ENCODE assay signal across 14 cellular contexts in genomic region chr13:74036373-74036772, GRCh38.
DNase-seq lines count a peak whose midpoint lies in the region; ATAC-seq and TF ChIP-seq lines count a peak whose summit lies in the region.
"Had no signal": no experiment of that assay in that cellular context is flagged by ENCODE, and none has a peak within 500 bp of the region (broad histone marks: within the 10 kb centered on the region; RNA-seq: fewer than 3 reads in every experiment).

No MANE protein-coding gene starts in this region.

- peaks cover 4% of the 10 kb centered on the region; the same call in 1 of the 2 replicates for H3K4me1 ChIP-seq in H9 (ENCODE audit: insufficient read depth, low read length)

- no peak overlapping the region for H4K8ac ChIP-seq in H9 (replicated peaks; ENCODE audit: insufficient read length, low read depth, low read length)

- TF ChIP-seq CTCF in 22Rv1 (IDR thresholded peaks at IDR 0.05) (no peak), H9 (conservative IDR thresholded peaks at IDR 0.05) (no peak)

- H2BK20ac ChIP-seq in H9 (ENCODE audit: low read depth, low read length, poor library complexity, severe bottlenecking): no peak overlapping the region

- no peak overlapping the region for H2AFZ ChIP-seq in H9 (ENCODE audit: low read length)

- no peaks in the 10 kb centered on the region for H4K20me1 ChIP-seq in H9 (ENCODE audit: control insufficient read depth, insufficient read depth, insufficient read length)

- H3T11ph ChIP-seq in H9 (ENCODE audit: low read length): no peak overlapping the region

- no peak overlapping the region for H3K4me2 ChIP-seq in H9 (ENCODE audit: insufficient read depth, insufficient read length, low read length)

- WGBS in H9 (ENCODE audit: extremely low coverage, insufficient read length, low lambda C conversion rate): no CpG with 5 or more reads among the region's 2 CpGs

- no peak overlapping the region for H4K5ac ChIP-seq in H9 (ENCODE audit: insufficient read length, low read depth, low read length)

- H3K18ac ChIP-seq in H9 (ENCODE audit: insufficient read length, low read depth, low read length): no peak overlapping the region

- no peaks in the 10 kb centered on the region for H3K9me3 ChIP-seq in H9 (ENCODE audit: control insufficient read depth, low read depth, low read length)
- H3K9me3 ChIP-seq: psoas muscle had no signal

- H3K79me1 ChIP-seq in H9 (ENCODE audit: insufficient read depth, low read depth, low read length, poor library complexity, severe bottlenecking): no peaks in the 10 kb centered on the region

- no peak overlapping the region for H3K4ac ChIP-seq in H9 (ENCODE audit: low read depth, low read length)

- H3K4me1 Mint-ChIP-seq in H9 (peaks cover 44 to 45% of the 10 kb centered on the region in 2 experiments), immature natural killer cell (peaks cover 63 to 93% of the 10 kb centered on the region in 2 donors)

- H3K14ac ChIP-seq in H9 (ENCODE audit: insufficient read depth, low read length): no peak overlapping the region

- H3K27me3 ChIP-seq in H9 (ENCODE audit: insufficient read depth, low read length): no peaks in the 10 kb centered on the region
- H3K27me3 ChIP-seq: dorsolateral prefrontal cortex had no signal

- no peak overlapping the region for H3K23ac ChIP-seq in H9 (ENCODE audit: insufficient read length, low read depth, low read length)

- H3K9me3 Mint-ChIP-seq in H9: no peaks in the 10 kb centered on the region
- H3K9me3 Mint-ChIP-seq in immature natural killer cell: no peaks in the 10 kb centered on the region
- H3K9me3 Mint-ChIP-seq: activated T-helper 17 cell treated with anti-CD3 and anti-CD28 coated beads, Interleukin-2, amount 50 U/mL, for 72 hours had no signal

- no peaks in the 10 kb centered on the region for H3K23me2 ChIP-seq in H9 (ENCODE audit: insufficient read length, low read depth, low read length, poor library complexity, severe bottlenecking)

- no peaks in the 10 kb centered on the region for H3K27me3 Mint-ChIP-seq in H9 (ENCODE audit: low read depth)
- H3K27me3 Mint-ChIP-seq in immature natural killer cell (ENCODE audit: low read depth in 3 of 3): peaks cover 0 to 3% (median 3%) of the 10 kb centered on the region in 3 donors
- H3K27me3 Mint-ChIP-seq: activated T-helper 17 cell treated with anti-CD3 and anti-CD28 coated beads, Interleukin-2, amount 50 U/mL, for 72 hours had no signal

- no peak overlapping the region for H4K91ac ChIP-seq in H9 (ENCODE audit: insufficient read length, low read depth, low read length)

- no peaks in the 10 kb centered on the region; a peak in 1 of 7 replicates for H3K36me3 Mint-ChIP-seq in H9 (ENCODE audit: insufficient read depth in 1 of 3, low read depth in 3 of 3)
- peaks cover 0 to 4% (median 0%) of the 10 kb centered on the region in 3 donors for H3K36me3 Mint-ChIP-seq in immature natural killer cell

- H3K27ac ChIP-seq in 22Rv1: peak overlapping the region; percentile 39
- H3K27ac ChIP-seq in H9 (ENCODE audit: insufficient read length, low read depth, low read length): peak overlapping the region; percentile 35
- peak overlapping the region; percentile 26 for H3K27ac ChIP-seq in angular gyrus (ENCODE audit: low read depth, low read length)
- H3K27ac ChIP-seq: psoas muscle had no signal

- no peak overlapping the region for H2AK5ac ChIP-seq in H9 (ENCODE audit: insufficient read length, low read length)

- H3K9ac ChIP-seq in H9 (ENCODE audit: extremely low read depth, insufficient read length, low read length): no peak overlapping the region

- no peak overlapping the region for H2BK5ac ChIP-seq in H9 (ENCODE audit: insufficient read length, low read length)

- no peak overlapping the region for H2BK15ac ChIP-seq in H9 (ENCODE audit: low read depth, low read length)

- H2BK12ac ChIP-seq in H9 (ENCODE audit: insufficient read length, low read depth, low read length): no peak overlapping the region

- peak; percentile 81 for DNase-seq in H9
- no peak for DNase-seq in immature natural killer cell
- no peak for DNase-seq in NCI-H345 (lab: John Stamatoyannopoulos, UW)
- DNase-seq: activated CD4-positive, alpha-beta T cell treated with anti-CD3 and anti-CD28 coated beads, Interleukin-2, amount 50 U/mL, for 48 hours; KG1; psoas muscle; SHP77 treated with DMSO at 0.1 percent for 48 hours had no signal

- H3K27ac Mint-ChIP-seq in H9 (peak overlapping the region; percentile 95 to 99 (median 98)), immature natural killer cell (peak overlapping the region in 4 of 6 donors; percentile 40 to 85 (median 42))

- no peak for ATAC-seq in GM19463 (IDR thresholded peaks at IDR 0.05; ENCODE audit: unreplicated experiment)
- no peak for ATAC-seq in GM19023 (IDR thresholded peaks at IDR 0.05; ENCODE audit: unreplicated experiment)
- ATAC-seq in HG02763 (IDR thresholded peaks at IDR 0.05; ENCODE audit: unreplicated experiment): no peak
- ATAC-seq: activated T-helper 17 cell treated with anti-CD3 and anti-CD28 coated beads, Interleukin-2, amount 50 U/mL, for 72 hours; psoas muscle had no signal

- H3K79me2 ChIP-seq in H9 (ENCODE audit: insufficient read depth, low read length): no peaks in the 10 kb centered on the region

- H3K4me3 Mint-ChIP-seq in H9 (peak overlapping the region; percentile 17 to 41; a peak in 3 of 5 replicates), immature natural killer cell (peak overlapping the region in 2 of 5 donors; percentile 46 to 47)
- H3K4me3 Mint-ChIP-seq: activated T-helper 17 cell treated with anti-CD3 and anti-CD28 coated beads, Interleukin-2, amount 50 U/mL, for 72 hours had no signal

- no peak overlapping the region for H3K56ac ChIP-seq in H9 (ENCODE audit: insufficient read length, low read depth, low read length)

- H2BK120ac ChIP-seq in H9 (ENCODE audit: low read depth, low read length, poor library complexity, severe bottlenecking): no peak overlapping the region
